25 cellular contexts compared by ENCODE assay signal in genomic region chr9:87765521-87765920, GRCh38.
"Had no signal": no experiment of that assay in that cellular context is flagged by ENCODE, and none has a peak within 500 bp of the region (broad histone marks: within the 10 kb centered on the region; RNA-seq: fewer than 3 reads in every experiment).

No MANE protein-coding gene starts in this region.

- H3K4me1 ChIP-seq: left ventricle myocardium inferior, parathyroid adenoma, psoas muscle, right atrium auricular region, right lobe of liver, stomach, testis, thyroid gland, transverse colon, upper lobe of right lung had no signal

- H3K4me3 ChIP-seq: hepatocyte, left ventricle myocardium inferior, lung, mucosa of descending colon, psoas muscle, right atrium auricular region, right lobe of liver, smooth muscle cell, stomach, testis, thyroid gland, transverse colon, upper lobe of right lung had no signal

- H3K4me1 Mint-ChIP-seq: memory B cell; stimulated activated naive B cell treated with anti-CD40 and anti-IgM and Interleukin-4, amounts not matched to agents 10 μg/mL and 1 μg/mL and 100 μg/mL, for 72 hours had no signal

- H3K36me3 Mint-ChIP-seq: memory B cell; naive thymus-derived CD4-positive, alpha-beta T cell; natural killer cell treated with Interleukin-12 subunit alpha and Interleukin-12 subunit beta and Interleukin-15 and Interleukin-18, amount 100 ng/mL, for 72 hours; stimulated activated naive B cell treated with anti-CD40 and anti-IgM and Interleukin-4, amounts not matched to agents 10 μg/mL and 1 μg/mL and 100 μg/mL, for 72 hours had no signal

- H3K9me3 Mint-ChIP-seq: memory B cell; natural killer cell treated with Interleukin-12 subunit alpha and Interleukin-12 subunit beta and Interleukin-15 and Interleukin-18, amount 100 ng/mL, for 72 hours had no signal

- H3K27me3 ChIP-seq: hepatocyte, right atrium auricular region, right lobe of liver, testis, thyroid gland, transverse colon, upper lobe of right lung had no signal

- DNase-seq: islet precursor cell; left ventricle myocardium inferior; midbrain; mucosa of descending colon; naive thymus-derived CD4-positive, alpha-beta T cell; occipital lobe; psoas muscle; right lobe of liver; stimulated activated CD4-positive, alpha-beta T cell treated with anti-CD3 and anti-CD28 coated beads, Interleukin-1b, Interleukin-23, amount 100 ng/mL, for 48 hours; stimulated activated CD4-positive, alpha-beta T cell treated with anti-CD3 and anti-CD28 coated beads, Interleukin-2, amount 100 ng/mL, for 48 hours; stimulated activated naive B cell treated with anti-CD40 and anti-IgM and Interleukin-4, amounts not matched to agents 10 μg/mL and 1 μg/mL and 100 μg/mL, for 72 hours; stimulated activated naive CD8-positive, alpha-beta T cell treated with anti-CD3 and anti-CD28 coated beads, Interleukin-15, Interleukin-2, amounts not matched to agents 100 U/mL and 50 U/mL, for 24 hours; stomach; testis; thyroid gland; transverse colon; upper lobe of right lung had no signal

- H3K27ac ChIP-seq: hepatocyte, left ventricle myocardium inferior, neutrophil, parathyroid adenoma, psoas muscle, right atrium auricular region, right lobe of liver, stomach, testis, thyroid gland, transverse colon, upper lobe of right lung had no signal

- H3K36me3 ChIP-seq: left ventricle myocardium inferior, neutrophil, right atrium auricular region, right lobe of liver, stomach, thyroid gland, transverse colon, upper lobe of right lung had no signal

- H3K4me3 Mint-ChIP-seq: memory B cell; naive thymus-derived CD4-positive, alpha-beta T cell; natural killer cell treated with Interleukin-12 subunit alpha and Interleukin-12 subunit beta and Interleukin-15 and Interleukin-18, amount 100 ng/mL, for 72 hours; stimulated activated naive B cell treated with anti-CD40 and anti-IgM and Interleukin-4, amounts not matched to agents 10 μg/mL and 1 μg/mL and 100 μg/mL, for 72 hours had no signal

- H3K27ac Mint-ChIP-seq: memory B cell; naive thymus-derived CD4-positive, alpha-beta T cell; natural killer cell treated with Interleukin-12 subunit alpha and Interleukin-12 subunit beta and Interleukin-15 and Interleukin-18, amount 100 ng/mL, for 72 hours; stimulated activated naive B cell treated with anti-CD40 and anti-IgM and Interleukin-4, amounts not matched to agents 10 μg/mL and 1 μg/mL and 100 μg/mL, for 72 hours had no signal

- H3K9me3 ChIP-seq: mucosa of descending colon, neutrophil, psoas muscle, right atrium auricular region, right lobe of liver, stomach, testis, thyroid gland, transverse colon, upper lobe of right lung had no signal
